In the genomic region with DNA sequence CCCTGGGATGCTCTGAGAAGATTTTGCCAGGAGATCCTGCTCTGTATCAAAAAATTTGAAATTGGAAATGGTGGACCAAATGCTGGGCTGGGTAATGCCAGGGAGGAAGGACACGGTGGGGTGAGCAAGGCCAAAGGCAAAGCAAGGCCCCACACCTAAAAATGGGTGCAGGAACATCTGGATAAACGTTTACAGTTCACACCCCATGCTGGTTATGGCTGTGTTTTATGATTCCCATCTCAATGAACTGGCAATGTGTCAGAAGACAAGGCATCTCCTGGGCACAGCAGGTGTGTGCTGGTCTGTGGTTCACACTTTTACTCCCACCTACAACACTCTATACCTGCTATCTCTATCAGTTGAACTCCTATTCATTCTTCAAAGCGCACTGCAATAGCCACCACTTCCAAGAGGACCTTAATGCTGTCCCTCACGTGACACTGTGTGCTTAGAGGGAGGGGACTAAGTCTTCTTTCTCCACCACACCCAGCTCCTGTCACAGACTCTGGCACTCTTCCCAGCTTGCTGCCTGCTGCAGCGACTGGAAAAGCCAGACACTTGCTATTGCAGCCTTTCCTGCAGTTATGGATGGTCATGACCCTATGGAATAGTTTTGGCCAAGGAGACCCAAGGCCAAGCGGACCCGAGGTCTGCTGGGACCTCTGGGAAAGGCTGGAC, we compare ENCODE assay signal across 21 cellular contexts.
DNase-seq lines count a peak whose midpoint lies in the region; ATAC-seq and TF ChIP-seq lines count a peak whose summit lies in the region.
"Had no signal": no experiment of that assay in that cellular context is flagged by ENCODE, and none has a peak within 500 bp of the region (broad histone marks: within the 10 kb centered on the region; RNA-seq: fewer than 3 reads in every experiment).

No MANE protein-coding gene starts in this region.

- no peak overlapping the region for H3K9ac ChIP-seq in PC-3 (ENCODE audit: low read length)
- H3K9ac ChIP-seq in neuronal stem cell (ENCODE audit: low read depth, low read length, poor library complexity) = no peak overlapping the region

- H3K9me2 ChIP-seq in PC-3 (replicated peaks; ENCODE audit: low read length) = no peaks in the 10 kb centered on the region

- peak; percentile 45 for ATAC-seq in PC-3
- ATAC-seq: activated T-cell treated with anti-CD3 and anti-CD28 coated beads, Interleukin-2, amount 50 U/mL, for 72 hours; stimulated activated naive CD8-positive, alpha-beta T cell treated with anti-CD3 and anti-CD28 coated beads, Interleukin-15, amount 100 ng/mL, for 72 hours had no signal

- no TSS peak for BruUV-seq in PC-3 (replicated peaks; lab: Mats Ljungman, UMichigan)

- H3K4me3 ChIP-seq in LNCaP clone FGC (ENCODE audit: low read depth, low read length) (no peak overlapping the region), PC-3 (ENCODE audit: low read length) (no peak overlapping the region), neuronal stem cell (ENCODE audit: low read length in 2 of 2) (no peak overlapping the region)
- H3K4me3 ChIP-seq: breast epithelium, dorsolateral prefrontal cortex, MG63, Peyer's patch, uterus had no signal

- H3K79me1 ChIP-seq in neuronal stem cell (ENCODE audit: low read depth, low read length) = no peaks in the 10 kb centered on the region

- H3K79me2 ChIP-seq in PC-3 (ENCODE audit: low read length) = no peaks in the 10 kb centered on the region

- H3K4me2 ChIP-seq in PC-3 (ENCODE audit: low read length) (no peak overlapping the region), neuronal stem cell (ENCODE audit: insufficient read depth, low read length, poor library complexity, severe bottlenecking) (no peak overlapping the region)

- H3F3A ChIP-seq in PC-3 (ENCODE audit: low read length, unreplicated experiment) = no peaks in the 10 kb centered on the region

- H2AK5ac ChIP-seq in neuronal stem cell (ENCODE audit: low read depth, low read length) = peak overlapping the region; percentile 11

- H3K27ac ChIP-seq in PC-3 (ENCODE audit: low read length) (no peak overlapping the region), neuronal stem cell (replicated peaks; ENCODE audit: low read length) (no peak overlapping the region)
- H3K27ac ChIP-seq: breast epithelium, dorsolateral prefrontal cortex, Peyer's patch, uterus had no signal

- no peak overlapping the region for H2BK12ac ChIP-seq in neuronal stem cell (ENCODE audit: low read length)

- POLR2A ChIA-PET in PC-3 (lab: Charles Lee; ENCODE audit: unreplicated experiment) (no interaction called here), HEK293T (lab: Yijun Ruan, JAX) (no interaction called here)

- no peak overlapping the region for H4K91ac ChIP-seq in neuronal stem cell (ENCODE audit: low read depth, low read length, poor library complexity)

- H2AFZ ChIP-seq in PC-3 (ENCODE audit: low read length) = no peak overlapping the region
- H2AFZ ChIP-seq in neuronal stem cell (ENCODE audit: low read length) = no peak overlapping the region

- H3K4me1 ChIP-seq in PC-3 (ENCODE audit: insufficient read depth, low read length) (no peaks in the 10 kb centered on the region), neuronal stem cell (ENCODE audit: control insufficient read depth in 2 of 2, insufficient read depth in 1 of 2, low read depth in 1 of 2, low read length in 2 of 2) (peaks cover 2 to 7% of the 10 kb centered on the region in 2 donors)
- H3K4me1 ChIP-seq: breast epithelium, Peyer's patch, uterus had no signal

- H3K4ac ChIP-seq in neuronal stem cell (ENCODE audit: low read length) = no peak overlapping the region

- H3K14ac ChIP-seq in neuronal stem cell (ENCODE audit: low read length) = no peak overlapping the region

- H3K9me3 ChIP-seq in PC-3 (ENCODE audit: low read length) (no peaks in the 10 kb centered on the region), neuronal stem cell (replicated peaks in 1 of 2; ENCODE audit: control insufficient read depth in 2 of 2, insufficient read depth in 1 of 2, low read depth in 1 of 2, low read length in 2 of 2) (peaks cover 0 to 2% of the 10 kb centered on the region in 2 donors)
- H3K9me3 ChIP-seq: breast epithelium, MG63, Peyer's patch, uterus had no signal

- no peaks in the 10 kb centered on the region for H3K36me3 ChIP-seq in PC-3 (ENCODE audit: low read depth, low read length)
- H3K36me3 ChIP-seq in neuronal stem cell (replicated peaks in 1 of 2; ENCODE audit: control insufficient read depth in 2 of 2, insufficient read depth in 2 of 2, low read length in 2 of 2) = no peaks in the 10 kb centered on the region
- H3K36me3 ChIP-seq: breast epithelium, MG63, Peyer's patch, uterus had no signal

- H3K27me3 ChIP-seq in PC-3 (ENCODE audit: low read length) (no peaks in the 10 kb centered on the region), neuronal stem cell (ENCODE audit: control insufficient read depth in 3 of 3, insufficient read depth in 3 of 3, low read depth in 1 of 3, low read length in 3 of 3) (peaks cover 0 to 13% (median 0%) of the 10 kb centered on the region in 3 experiments)
- H3K27me3 ChIP-seq: dorsolateral prefrontal cortex, MG63, Peyer's patch, uterus had no signal

- no peak overlapping the region for H3K23ac ChIP-seq in neuronal stem cell (ENCODE audit: low read depth, low read length, poor library complexity)

- no peaks in the 10 kb centered on the region for H4K20me1 ChIP-seq in PC-3 (ENCODE audit: low read length)

- peak; percentile 8 for DNase-seq in NCI-H146 (lab: John Stamatoyannopoulos, UW)
- DNase-seq in NCI-H146 treated with DMSO at 0.1 percent for 48 hours (lab: John Stamatoyannopoulos, UW; ENCODE audit: unreplicated experiment) = no peak
- peak; percentile 73 for DNase-seq in LNCaP clone FGC (ENCODE audit: low read depth)
- DNase-seq in PC-3 = peak; percentile 41
- DNase-seq in neuronal stem cell (ENCODE audit: low spot score) = no peak
- no peak for DNase-seq in middle frontal gyrus (ENCODE audit: extremely low spot score, low spot score)
- DNase-seq in HEK293T (ENCODE audit: extremely low spot score) = no peak
- no peak for DNase-seq in iPS-NIHi7 (ENCODE audit: extremely low spot score)
- DNase-seq: activated CD4-positive, alpha-beta T cell treated with anti-CD3 and anti-CD28 coated beads, Interleukin-2, amount 50 U/mL, for 4 hours; activated T-cell treated with anti-CD3 and anti-CD28 coated beads, Interleukin-2, amount 50 U/mL, for 72 hours; CD4-positive, alpha-beta T cell; dorsolateral prefrontal cortex; head of caudate nucleus; MG63; NCI-H526; Peyer's patch; retina; stimulated activated CD4-positive, alpha-beta T cell treated with anti-CD3 and anti-CD28 coated beads, Interleukin-15, amount 100 ng/mL, for 24 hours; stimulated activated naive CD8-positive, alpha-beta T cell treated with anti-CD3 and anti-CD28 coated beads, Interleukin-15, amount 100 ng/mL, for 72 hours; uterus had no signal

- H4K8ac ChIP-seq in neuronal stem cell (ENCODE audit: low read depth, low read length) = no peak overlapping the region

- no peak overlapping the region for H2BK15ac ChIP-seq in neuronal stem cell (ENCODE audit: low read length)

- WGBS in neuronal stem cell (ENCODE audit: extremely low coverage in 2 of 2, insufficient read length in 2 of 2, insufficient replicate concordance in 1 of 2), 2 donors = no CpG with 5 or more reads among the region's 7 CpGs

- no peak for TF ChIP-seq CTCF in LNCaP clone FGC (IDR thresholded peaks at IDR 0.05; ENCODE audit: control insufficient read depth, extremely low read depth, insufficient read depth)
- TF ChIP-seq CTCF in PC-3 (conservative IDR thresholded peaks at IDR 0.05; ENCODE audit: low read depth, low read length) = no peak

- H2BK5ac ChIP-seq in neuronal stem cell (ENCODE audit: low read length) = no peak overlapping the region

- H3K18ac ChIP-seq in neuronal stem cell (ENCODE audit: low read length) = no peak overlapping the region

- no peak overlapping the region for H2BK120ac ChIP-seq in neuronal stem cell (ENCODE audit: low read depth, low read length)

- intact Hi-C loops in PC-3 (cut with micrococcal nuclease) = no loop called here

- CTCF ChIA-PET in PC-3 (lab: Charles Lee) (no interaction called here), HEK293T (lab: Yijun Ruan, JAX) (no interaction called here)

TF ChIP-seq in HEK293T, 16 proteins besides CTCF, POLR2A, EP300 and RAD21:
- TF ChIP-seq L3MBTL2 (conservative IDR thresholded peaks at IDR 0.05) = no peak
- no peak for TF ChIP-seq HDGF (IDR thresholded peaks at IDR 0.05; ENCODE audit: borderline replicate concordance)
- TF ChIP-seq ZNF384 (IDR thresholded peaks at IDR 0.05) = no peak
- no peak for TF ChIP-seq ELF4 (IDR thresholded peaks at IDR 0.05)
- TF ChIP-seq NFRKB (IDR thresholded peaks at IDR 0.05) = no peak
- no peak for TF ChIP-seq ARNT (IDR thresholded peaks at IDR 0.05)
- TF ChIP-seq FOXK2 (IDR thresholded peaks at IDR 0.05) = no peak
- no peak for TF ChIP-seq TARDBP (IDR thresholded peaks at IDR 0.05)
- no peak for TF ChIP-seq CTBP1 (IDR thresholded peaks at IDR 0.05; ENCODE audit: borderline replicate concordance)
- TF ChIP-seq SUZ12 (IDR thresholded peaks at IDR 0.05) = no peak

Comparison
In these comparisons a context has a peak if more than half of its experiments do, and no peak if none do; other contexts are left out.
1. DNase-seq: peak in NCI-H146 (single experiment), LNCaP clone FGC (single experiment) and PC-3 (single experiment); none in NCI-H146 treated with DMSO at 0.1 percent for 48 hours (single experiment), neuronal stem cell (single experiment), middle frontal gyrus (single experiment), HEK293T (single experiment) and iPS-NIHi7 (single experiment).